15 cellular contexts compared by ENCODE assay signal in the genomic region with DNA sequence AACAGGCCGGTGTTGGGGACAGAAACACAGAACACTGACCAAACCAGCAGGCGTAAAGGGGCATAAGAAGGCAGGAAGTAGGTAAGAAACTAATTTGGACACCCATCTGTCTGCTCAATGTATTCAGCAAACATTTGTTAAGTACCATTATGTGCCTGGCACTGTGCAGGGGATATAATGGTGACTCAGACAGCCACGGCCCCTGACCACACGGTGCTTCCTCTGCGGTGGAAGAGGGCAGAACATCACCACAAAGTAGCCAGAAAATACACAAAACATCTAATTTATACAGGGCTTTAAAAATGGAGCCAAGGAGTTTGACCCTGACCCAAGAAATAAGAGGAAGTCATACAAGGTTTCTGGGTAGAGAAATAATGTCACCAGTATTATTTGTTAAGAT.
A peak's percentile ranks its signal among the peaks of the same experiment; 100 is the strongest.
DNase-seq lines count a peak whose midpoint lies in the region; FAIRE-seq and TF ChIP-seq lines count a peak whose summit lies in the region.
"Had no signal": no experiment of that assay in that cellular context is flagged by ENCODE, and none has a peak within 500 bp of the region (broad histone marks: within the 10 kb centered on the region; RNA-seq: fewer than 3 reads in every experiment).

No MANE protein-coding gene starts in this region.

- TF ChIP-seq CTCF in astrocyte of the spinal cord (IDR thresholded peaks at IDR 0.05; ENCODE audit: low read depth, low read length), result no peak
- TF ChIP-seq CTCF in nephron (IDR thresholded peaks at IDR 0.05; ENCODE audit: unreplicated experiment in 3 of 3), result no peak

- H3K9me3 Mint-ChIP-seq in nephron, result no peaks in the 10 kb centered on the region

- DNase-seq in HCEC 1CT (peak; percentile 26), MV-4-11 (lab: John Stamatoyannopoulos, UW) (peak; percentile 62), astrocyte of the spinal cord (ENCODE audit: low read depth, low spot score) (peak; percentile 43), H54 (ENCODE audit: insufficient read length, low spot score) (no peak), NCI-H774 (lab: John Stamatoyannopoulos, UW) (no peak), C1 segment of cervical spinal cord (lab: John Stamatoyannopoulos, UW) (no peak)
- DNase-seq: activated gamma-delta T cell; NCI-H2081; NCI-H510A; stimulated activated CD4-positive, alpha-beta T cell treated with anti-CD3 and anti-CD28 coated beads, Interleukin-4, amount 100 ng/mL, for 1 hour had no signal

- no peak for FAIRE-seq in H54 (lab: Jason Lieb, UNC)
- FAIRE-seq: islet of Langerhans, urothelium cell line had no signal

- H3K27me3 Mint-ChIP-seq in nephron (ENCODE audit: low read depth), result no peaks in the 10 kb centered on the region

- peaks cover 7% of the 10 kb centered on the region for H3K36me3 Mint-ChIP-seq in nephron (ENCODE audit: low read depth)

- peak overlapping the region; percentile 49 to 79 (median 78) for H3K27ac Mint-ChIP-seq in nephron

- in situ Hi-C loops in astrocyte of the spinal cord (cut with HindIII; ENCODE audit: low sequenced_read_pairs), result no loop called here

- H3K4me3 Mint-ChIP-seq in nephron, result no peak overlapping the region

- peaks cover 4% of the 10 kb centered on the region for H3K4me1 Mint-ChIP-seq in nephron

- H3K4me3 ChIP-seq in astrocyte of the spinal cord (ENCODE audit: low read depth, low read length), result no peak overlapping the region
- H3K4me3 ChIP-seq: lung, skin epidermis had no signal

- TF ChIP-seq POLR2A in H54 (IDR thresholded peaks at IDR 0.05; ENCODE audit: low read depth, low read length), result no peak

Comparison
In these comparisons a context has a peak if more than half of its experiments do, and no peak if none do; other contexts are left out.
1. DNase-seq: peak in HCEC 1CT (single experiment), MV-4-11 (single experiment) and astrocyte of the spinal cord (single experiment); none in H54 (single experiment), NCI-H774 (single experiment) and C1 segment of cervical spinal cord (0 of 14).